1 cellular context compared by ENCODE assay signal in the genomic region with DNA sequence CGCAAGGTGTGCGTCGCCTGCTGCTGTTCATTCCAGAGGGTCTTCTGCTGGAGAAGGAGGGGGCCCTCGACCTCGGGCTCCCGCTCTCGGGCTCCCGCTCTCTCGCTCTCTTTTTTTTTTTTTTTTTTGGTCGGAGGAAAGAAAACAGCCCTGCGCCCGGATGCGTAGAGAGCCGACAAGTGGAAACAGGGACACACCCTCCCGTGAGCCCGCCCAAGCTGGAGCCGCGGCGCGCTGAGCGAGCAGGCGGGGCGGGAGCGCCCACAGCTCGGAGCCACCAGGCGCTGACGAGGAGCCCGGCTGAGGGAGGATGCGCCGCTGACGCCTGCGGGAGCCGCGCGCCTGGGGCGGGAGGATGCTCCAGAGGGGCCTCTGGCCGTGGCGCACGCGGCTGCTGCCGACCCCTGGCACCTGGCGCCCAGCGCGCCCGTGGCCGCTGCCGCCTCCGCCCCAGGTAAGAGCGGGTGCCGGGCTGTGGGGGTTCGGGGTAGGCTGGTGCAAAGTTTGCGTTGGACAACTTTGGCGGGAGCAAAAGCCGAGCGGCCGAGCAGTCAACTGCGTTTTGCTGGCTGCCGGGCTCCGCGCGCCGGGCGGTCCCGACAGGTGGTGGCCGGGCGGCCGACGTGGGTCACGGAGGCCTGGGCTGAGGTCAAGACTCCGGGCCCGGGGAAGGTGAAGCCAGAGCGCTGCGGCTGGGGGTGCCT.
TF ChIP-seq lines count a peak whose summit lies in the region.

A gene with protein sequence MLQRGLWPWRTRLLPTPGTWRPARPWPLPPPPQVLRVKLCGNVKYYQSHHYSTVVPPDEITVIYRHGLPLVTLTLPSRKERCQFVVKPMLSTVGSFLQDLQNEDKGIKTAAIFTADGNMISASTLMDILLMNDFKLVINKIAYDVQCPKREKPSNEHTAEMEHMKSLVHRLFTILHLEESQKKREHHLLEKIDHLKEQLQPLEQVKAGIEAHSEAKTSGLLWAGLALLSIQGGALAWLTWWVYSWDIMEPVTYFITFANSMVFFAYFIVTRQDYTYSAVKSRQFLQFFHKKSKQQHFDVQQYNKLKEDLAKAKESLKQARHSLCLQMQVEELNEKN (plus strand): TSS at position 264 of the 704 bp plus-strand sequence. CDS start 92 bp downstream, at position 356.

TF ChIP-seq in K562, 482 proteins besides CTCF, POLR2A, EP300 and RAD21 (continued from another document and continues in another):
- TF ChIP-seq, protein P1, sequence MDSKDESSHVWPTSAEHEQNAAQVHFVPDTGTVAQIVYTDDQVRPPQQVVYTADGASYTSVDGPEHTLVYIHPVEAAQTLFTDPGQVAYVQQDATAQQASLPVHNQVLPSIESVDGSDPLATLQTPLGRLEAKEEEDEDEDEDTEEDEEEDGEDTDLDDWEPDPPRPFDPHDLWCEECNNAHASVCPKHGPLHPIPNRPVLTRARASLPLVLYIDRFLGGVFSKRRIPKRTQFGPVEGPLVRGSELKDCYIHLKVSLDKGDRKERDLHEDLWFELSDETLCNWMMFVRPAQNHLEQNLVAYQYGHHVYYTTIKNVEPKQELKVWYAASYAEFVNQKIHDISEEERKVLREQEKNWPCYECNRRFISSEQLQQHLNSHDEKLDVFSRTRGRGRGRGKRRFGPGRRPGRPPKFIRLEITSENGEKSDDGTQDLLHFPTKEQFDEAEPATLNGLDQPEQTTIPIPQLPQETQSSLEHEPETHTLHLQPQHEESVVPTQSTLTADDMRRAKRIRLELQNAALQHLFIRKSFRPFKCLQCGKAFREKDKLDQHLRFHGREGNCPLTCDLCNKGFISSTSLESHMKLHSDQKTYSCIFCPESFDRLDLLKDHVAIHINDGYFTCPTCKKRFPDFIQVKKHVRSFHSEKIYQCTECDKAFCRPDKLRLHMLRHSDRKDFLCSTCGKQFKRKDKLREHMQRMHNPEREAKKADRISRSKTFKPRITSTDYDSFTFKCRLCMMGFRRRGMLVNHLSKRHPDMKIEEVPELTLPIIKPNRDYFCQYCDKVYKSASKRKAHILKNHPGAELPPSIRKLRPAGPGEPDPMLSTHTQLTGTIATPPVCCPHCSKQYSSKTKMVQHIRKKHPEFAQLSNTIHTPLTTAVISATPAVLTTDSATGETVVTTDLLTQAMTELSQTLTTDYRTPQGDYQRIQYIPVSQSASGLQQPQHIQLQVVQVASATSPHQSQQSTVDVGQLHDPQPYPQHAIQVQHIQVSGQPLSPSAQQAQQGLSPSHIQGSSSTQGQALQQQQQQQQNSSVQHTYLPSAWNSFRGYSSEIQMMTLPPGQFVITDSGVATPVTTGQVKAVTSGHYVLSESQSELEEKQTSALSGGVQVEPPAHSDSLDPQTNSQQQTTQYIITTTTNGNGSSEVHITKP (IDR thresholded peaks at IDR 0.05; ENCODE audit: partially characterized antibody): no peak
- TF ChIP-seq PRMT5 (CRISPR knock-in tag; IDR thresholded peaks at IDR 0.05) (no peak), ZBTB8A (IDR thresholded peaks at IDR 0.05; ENCODE audit: partially characterized antibody) (no peak), RUNX1 (IDR thresholded peaks at IDR 0.05; ENCODE audit: low read depth) (no peak), IRF2 (CRISPR knock-in tag; IDR thresholded peaks at IDR 0.05) (no peak), KLF13 (tag; IDR thresholded peaks at IDR 0.05; ENCODE audit: borderline replicate concordance, low read depth) (no peak), SMARCA5 (IDR thresholded peaks at IDR 0.05) (no peak), ILF3 (IDR thresholded peaks at IDR 0.05; ENCODE audit: borderline replicate concordance) (no peak), HNRNPK (IDR thresholded peaks at IDR 0.05; ENCODE audit: low read depth, low read length, poor library complexity, severe bottlenecking) (no peak), MEF2D (tag; conservative IDR thresholded peaks at IDR 0.05; ENCODE audit: low read depth) (no peak), NFIC (IDR thresholded peaks at IDR 0.05) (no peak), ARID3B (CRISPR knock-in tag; IDR thresholded peaks at IDR 0.05; ENCODE audit: borderline replicate concordance) (no peak), ZKSCAN1 (IDR thresholded peaks at IDR 0.05; ENCODE audit: low read depth, low read length) (no peak), KDM5B (IDR thresholded peaks at IDR 0.05; ENCODE audit: insufficient replicate concordance, low read depth, low read length) (peak; percentile 50), TEAD2 (tag; IDR thresholded peaks at IDR 0.05) (no peak), RCOR1 (IDR thresholded peaks at IDR 0.05; ENCODE audit: borderline replicate concordance in 1 of 2, low read depth in 2 of 2, low read length in 2 of 2) (peak in 1 of 2 experiments; percentile 51; a peak in 1 of 4 replicates), PHF8 (IDR thresholded peaks at IDR 0.05; ENCODE audit: borderline replicate concordance, low read length) (peak; percentile 31; the same call in 1 of the 2 replicates), E4F1 (CRISPR knock-in tag; IDR thresholded peaks at IDR 0.05; ENCODE audit: borderline replicate concordance) (no peak), YY1 (IDR thresholded peaks at IDR 0.05; ENCODE audit: borderline replicate concordance in 1 of 3, control insufficient read depth in 1 of 3, extremely low read depth in 1 of 3, insufficient read depth in 3 of 3, insufficient read length in 1 of 3, insufficient replicate concordance in 2 of 3, low read depth in 1 of 3, low read length in 2 of 3) (no peak), RBFOX2 (IDR thresholded peaks at IDR 0.05; ENCODE audit: low read depth, low read length) (peak; percentile 79), PYGO2 (tag; IDR thresholded peaks at IDR 0.05) (no peak), FOXK2 (conservative IDR thresholded peaks at IDR 0.05 in 1 of 2, IDR thresholded peaks at IDR 0.05 in 1 of 2; ENCODE audit: low read depth in 2 of 2) (peak in 1 of 2 experiments; percentile 54; a peak in 1 of 4 replicates), U2AF2 (optimal IDR thresholded peaks at IDR 0.05; ENCODE audit: low read depth, low read length) (no peak), NBN (IDR thresholded peaks at IDR 0.05; ENCODE audit: low read depth) (no peak), FOXP4 (CRISPR knock-in tag; IDR thresholded peaks at IDR 0.05; ENCODE audit: borderline replicate concordance) (no peak), KAT7 (CRISPR knock-in tag; IDR thresholded peaks at IDR 0.05; ENCODE audit: borderline replicate concordance) (peak; percentile 50), ATF4 (CRISPR knock-in tag; IDR thresholded peaks at IDR 0.05) (no peak), ZFP30 (CRISPR knock-in tag; IDR thresholded peaks at IDR 0.05; ENCODE audit: borderline replicate concordance) (no peak), TAL1 (IDR thresholded peaks at IDR 0.05) (no peak), SETDB1 (IDR thresholded peaks at IDR 0.05; ENCODE audit: low read length) (no peak), BCL6 (CRISPR knock-in tag; IDR thresholded peaks at IDR 0.05) (no peak), POLR2G (IDR thresholded peaks at IDR 0.05; ENCODE audit: low read depth, low read length) (peak; percentile 81), BACH1 (tag; IDR thresholded peaks at IDR 0.05) (no peak), CBFA2T3 (IDR thresholded peaks at IDR 0.05) (no peak), RBM17 (IDR thresholded peaks at IDR 0.05; ENCODE audit: borderline replicate concordance, low read depth, low read length) (no peak), WHSC1 (IDR thresholded peaks at IDR 0.05; ENCODE audit: low read length) (no peak), SAFB (IDR thresholded peaks at IDR 0.05; ENCODE audit: borderline replicate concordance, low read depth, low read length) (no peak), PPARD (CRISPR knock-in tag; IDR thresholded peaks at IDR 0.05) (no peak), IRF1 (CRISPR knock-in tag; IDR thresholded peaks at IDR 0.05; ENCODE audit: borderline replicate concordance) (no peak), NR2C1 (IDR thresholded peaks at IDR 0.05) (no peak), NR2C1 (tag; IDR thresholded peaks at IDR 0.05) (no peak), MLX (CRISPR knock-in tag; conservative IDR thresholded peaks at IDR 0.05) (no peak), MYBL2 (IDR thresholded peaks at IDR 0.05; ENCODE audit: low read depth) (no peak), MYBL2 (CRISPR knock-in tag; IDR thresholded peaks at IDR 0.05; ENCODE audit: borderline replicate concordance) (no peak), ZNF79 (CRISPR knock-in tag; IDR thresholded peaks at IDR 0.05; ENCODE audit: low read depth) (no peak), ZNF780A (CRISPR knock-in tag; IDR thresholded peaks at IDR 0.05) (no peak), ZNF766 (CRISPR knock-in tag; conservative IDR thresholded peaks at IDR 0.05) (no peak), DPF2 (IDR thresholded peaks at IDR 0.05) (no peak), POLR2B (IDR thresholded peaks at IDR 0.05; ENCODE audit: low read depth, partially characterized antibody) (no peak), ZNF57 (CRISPR knock-in tag; IDR thresholded peaks at IDR 0.05) (no peak), SREBF1 (IDR thresholded peaks at IDR 0.05; ENCODE audit: borderline replicate concordance, low read depth, low read length) (no peak)
- TF ChIP-seq, protein P2, sequence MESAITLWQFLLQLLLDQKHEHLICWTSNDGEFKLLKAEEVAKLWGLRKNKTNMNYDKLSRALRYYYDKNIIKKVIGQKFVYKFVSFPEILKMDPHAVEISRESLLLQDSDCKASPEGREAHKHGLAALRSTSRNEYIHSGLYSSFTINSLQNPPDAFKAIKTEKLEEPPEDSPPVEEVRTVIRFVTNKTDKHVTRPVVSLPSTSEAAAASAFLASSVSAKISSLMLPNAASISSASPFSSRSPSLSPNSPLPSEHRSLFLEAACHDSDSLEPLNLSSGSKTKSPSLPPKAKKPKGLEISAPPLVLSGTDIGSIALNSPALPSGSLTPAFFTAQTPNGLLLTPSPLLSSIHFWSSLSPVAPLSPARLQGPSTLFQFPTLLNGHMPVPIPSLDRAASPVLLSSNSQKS (CRISPR knock-in tag; IDR thresholded peaks at IDR 0.05): no peak
